In the genomic region with DNA sequence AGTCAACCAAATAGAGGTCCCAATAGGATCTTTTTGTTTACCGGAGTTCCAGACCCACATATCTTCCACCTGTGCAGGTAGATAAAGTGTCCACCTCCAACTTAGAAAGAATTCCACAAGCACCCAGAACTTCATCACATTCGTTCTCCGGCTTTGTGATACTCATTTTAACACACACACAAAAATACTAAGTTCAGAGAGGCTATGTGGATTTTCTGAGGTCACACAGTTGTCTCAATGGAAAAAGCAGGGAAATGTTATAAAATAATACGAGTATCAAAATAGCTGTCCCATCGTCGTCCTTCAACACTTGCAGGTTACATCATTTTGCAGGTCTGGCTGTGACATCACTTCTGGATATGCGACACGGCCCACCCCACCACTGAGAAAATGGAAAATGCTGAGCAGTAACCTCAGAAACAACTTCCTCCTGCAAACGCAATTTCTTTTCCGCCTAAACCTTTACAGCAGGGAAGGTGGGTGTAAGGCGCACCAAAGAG, we compare ENCODE assay signal across 9 cellular contexts.
DNase-seq lines count a peak whose midpoint lies in the region; FAIRE-seq and TF ChIP-seq lines count a peak whose summit lies in the region.
"Had no signal": no experiment of that assay in that cellular context is flagged by ENCODE, and none has a peak within 500 bp of the region (broad histone marks: within the 10 kb centered on the region; RNA-seq: fewer than 3 reads in every experiment).

No MANE protein-coding gene starts in this region.

- H3K4me1 Mint-ChIP-seq in activated T-cell treated with anti-CD3 and anti-CD28 coated beads, Interleukin-2, amount 50 U/mL, for 24 hours (ENCODE audit: low read depth), result peaks cover 46% of the 10 kb centered on the region
- peaks cover 60% of the 10 kb centered on the region for H3K4me1 Mint-ChIP-seq in endodermal cell

- H3K4me3 ChIP-seq in NT2/D1 (ENCODE audit: insufficient read length, low read depth) (peak overlapping the region; percentile 42), endodermal cell (ENCODE audit: low read length) (peak overlapping the region; percentile 72), neural cell (ENCODE audit: low read length) (peak overlapping the region; percentile 66)

- H3K9me3 ChIP-seq in NT2/D1 (ENCODE audit: insufficient read depth, low read length) (no peaks in the 10 kb centered on the region), endodermal cell (ENCODE audit: control insufficient read depth, low read length) (no peaks in the 10 kb centered on the region), neural cell (ENCODE audit: low read length) (no peaks in the 10 kb centered on the region)

- H4K20me1 ChIP-seq in neural cell (ENCODE audit: insufficient read depth), result no peaks in the 10 kb centered on the region

- H3K9me3 Mint-ChIP-seq in activated T-cell treated with anti-CD3 and anti-CD28 coated beads, Interleukin-2, amount 50 U/mL, for 24 hours, result no peaks in the 10 kb centered on the region
- H3K9me3 Mint-ChIP-seq in endodermal cell, result no peaks in the 10 kb centered on the region

- no peak for DNase-seq in activated T-cell treated with anti-CD3 and anti-CD28 coated beads, Interleukin-2, amount 50 U/mL, for 24 hours
- no peak for DNase-seq in activated T-cell treated with anti-CD3 and anti-CD28 coated beads for 4 hours
- no peak for DNase-seq in NT2/D1 (ENCODE audit: low read depth, low spot score)
- no peak for DNase-seq in endodermal cell
- no peak for DNase-seq in H54 (ENCODE audit: insufficient read length, low spot score)
- no peak for DNase-seq in NCI-H526 (lab: John Stamatoyannopoulos, UW)
- no peak for DNase-seq in HT-29 (ENCODE audit: low spot score)

- H3K27me3 Mint-ChIP-seq in activated T-cell treated with anti-CD3 and anti-CD28 coated beads, Interleukin-2, amount 50 U/mL, for 24 hours, result peaks cover 78% of the 10 kb centered on the region
- H3K27me3 Mint-ChIP-seq in endodermal cell (ENCODE audit: insufficient read depth), result peaks cover 31% of the 10 kb centered on the region

- peaks cover 4% of the 10 kb centered on the region for H3K27me3 ChIP-seq in NT2/D1 (ENCODE audit: insufficient read depth, insufficient read length)
- no peaks in the 10 kb centered on the region for H3K27me3 ChIP-seq in endodermal cell (ENCODE audit: control insufficient read depth, insufficient read depth, low read length, poor library complexity, severe bottlenecking)
- H3K27me3 ChIP-seq in neural cell (ENCODE audit: insufficient read depth, low read depth, low read length), result no peaks in the 10 kb centered on the region

- H3K27ac ChIP-seq in endodermal cell (ENCODE audit: low read depth, low read length) (peak overlapping the region; percentile 99), neural cell (ENCODE audit: low read length) (peak overlapping the region; percentile 35)

- H3K36me3 ChIP-seq in NT2/D1 (ENCODE audit: insufficient read depth, insufficient read length, low read length) (no peaks in the 10 kb centered on the region), endodermal cell (ENCODE audit: control insufficient read depth, insufficient read depth, low read length) (no peaks in the 10 kb centered on the region), neural cell (ENCODE audit: insufficient read depth, low read length) (no peaks in the 10 kb centered on the region)

- no peak for TF ChIP-seq RAD21 in neural cell (conservative IDR thresholded peaks at IDR 0.05)

- TF ChIP-seq POLR2A in H54 (IDR thresholded peaks at IDR 0.05; ENCODE audit: low read depth, low read length), result no peak

- peak overlapping the region; percentile 52 for H3K4me3 Mint-ChIP-seq in activated T-cell treated with anti-CD3 and anti-CD28 coated beads, Interleukin-2, amount 50 U/mL, for 24 hours
- peak overlapping the region; percentile 64 for H3K4me3 Mint-ChIP-seq in endodermal cell

- H3K4me2 ChIP-seq in neural cell (ENCODE audit: low read length), result peak overlapping the region; percentile 9

- no peak for TF ChIP-seq CTCF in endodermal cell (conservative IDR thresholded peaks at IDR 0.05)
- no peak for TF ChIP-seq CTCF in neural cell (IDR thresholded peaks at IDR 0.05; ENCODE audit: poor library complexity, severe bottlenecking)

- H3K27ac Mint-ChIP-seq in activated T-cell treated with anti-CD3 and anti-CD28 coated beads, Interleukin-2, amount 50 U/mL, for 24 hours, result peak overlapping the region; percentile 0
- H3K27ac Mint-ChIP-seq in endodermal cell, result peak overlapping the region; percentile 95

- H3K9ac ChIP-seq in NT2/D1 (ENCODE audit: insufficient read length, low read depth), result peak overlapping the region; percentile 61
- no peak overlapping the region for H3K9ac ChIP-seq in endodermal cell (ENCODE audit: extremely low read depth, low read length, poor library complexity, severe bottlenecking)
- peak overlapping the region; percentile 65 for H3K9ac ChIP-seq in neural cell (ENCODE audit: low read length)

- H3K4me1 ChIP-seq in NT2/D1 (ENCODE audit: insufficient read depth, insufficient read length) (no peaks in the 10 kb centered on the region), endodermal cell (ENCODE audit: control insufficient read depth, insufficient read depth, low read length) (peaks cover 14% of the 10 kb centered on the region)

- H3F3A ChIP-seq in neural cell (ENCODE audit: insufficient read depth, low read length, poor library complexity, severe bottlenecking), result peaks cover 11% of the 10 kb centered on the region

- 27 to 51% methylated on average over 3 to 11 of the region's 11 CpGs for WGBS in endodermal cell (ENCODE audit: insufficient coverage in 1 of 2, insufficient read length in 1 of 2), 2 experiments

- no peaks in the 10 kb centered on the region for H3K9me2 ChIP-seq in neural cell (ENCODE audit: insufficient read depth, low read length)

- no peak for FAIRE-seq in H54 (lab: Jason Lieb, UNC)
- FAIRE-seq: G401.6 had no signal

- no peaks in the 10 kb centered on the region for H3K36me3 Mint-ChIP-seq in activated T-cell treated with anti-CD3 and anti-CD28 coated beads, Interleukin-2, amount 50 U/mL, for 24 hours (ENCODE audit: low read depth)
- H3K36me3 Mint-ChIP-seq in endodermal cell (ENCODE audit: low read depth), result no peaks in the 10 kb centered on the region

- H3K79me2 ChIP-seq in neural cell (replicated peaks; ENCODE audit: insufficient read depth, low read length), result no peaks in the 10 kb centered on the region

- no peak for TF ChIP-seq EP300 in neural cell (conservative IDR thresholded peaks at IDR 0.05; ENCODE audit: poor library complexity, severe bottlenecking)

- peak overlapping the region; percentile 18 for H2AFZ ChIP-seq in neural cell (ENCODE audit: low read depth, low read length)

TF ChIP-seq in neural cell, 6 proteins besides CTCF, POLR2A, EP300 and RAD21:
- no peak for TF ChIP-seq EZH2 (IDR thresholded peaks at IDR 0.05; ENCODE audit: borderline replicate concordance, insufficient read depth, low read length, poor library complexity, severe bottlenecking)
- TF ChIP-seq, protein P1, sequence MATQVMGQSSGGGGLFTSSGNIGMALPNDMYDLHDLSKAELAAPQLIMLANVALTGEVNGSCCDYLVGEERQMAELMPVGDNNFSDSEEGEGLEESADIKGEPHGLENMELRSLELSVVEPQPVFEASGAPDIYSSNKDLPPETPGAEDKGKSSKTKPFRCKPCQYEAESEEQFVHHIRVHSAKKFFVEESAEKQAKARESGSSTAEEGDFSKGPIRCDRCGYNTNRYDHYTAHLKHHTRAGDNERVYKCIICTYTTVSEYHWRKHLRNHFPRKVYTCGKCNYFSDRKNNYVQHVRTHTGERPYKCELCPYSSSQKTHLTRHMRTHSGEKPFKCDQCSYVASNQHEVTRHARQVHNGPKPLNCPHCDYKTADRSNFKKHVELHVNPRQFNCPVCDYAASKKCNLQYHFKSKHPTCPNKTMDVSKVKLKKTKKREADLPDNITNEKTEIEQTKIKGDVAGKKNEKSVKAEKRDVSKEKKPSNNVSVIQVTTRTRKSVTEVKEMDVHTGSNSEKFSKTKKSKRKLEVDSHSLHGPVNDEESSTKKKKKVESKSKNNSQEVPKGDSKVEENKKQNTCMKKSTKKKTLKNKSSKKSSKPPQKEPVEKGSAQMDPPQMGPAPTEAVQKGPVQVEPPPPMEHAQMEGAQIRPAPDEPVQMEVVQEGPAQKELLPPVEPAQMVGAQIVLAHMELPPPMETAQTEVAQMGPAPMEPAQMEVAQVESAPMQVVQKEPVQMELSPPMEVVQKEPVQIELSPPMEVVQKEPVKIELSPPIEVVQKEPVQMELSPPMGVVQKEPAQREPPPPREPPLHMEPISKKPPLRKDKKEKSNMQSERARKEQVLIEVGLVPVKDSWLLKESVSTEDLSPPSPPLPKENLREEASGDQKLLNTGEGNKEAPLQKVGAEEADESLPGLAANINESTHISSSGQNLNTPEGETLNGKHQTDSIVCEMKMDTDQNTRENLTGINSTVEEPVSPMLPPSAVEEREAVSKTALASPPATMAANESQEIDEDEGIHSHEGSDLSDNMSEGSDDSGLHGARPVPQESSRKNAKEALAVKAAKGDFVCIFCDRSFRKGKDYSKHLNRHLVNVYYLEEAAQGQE (IDR thresholded peaks at IDR 0.05; ENCODE audit: borderline replicate concordance), result no peak
- no peak for TF ChIP-seq SMC3 (conservative IDR thresholded peaks at IDR 0.05; ENCODE audit: poor library complexity)
- TF ChIP-seq TAF1 (IDR thresholded peaks at IDR 0.05; ENCODE audit: low read depth), result no peak
- TF ChIP-seq MXI1 (conservative IDR thresholded peaks at IDR 0.05; ENCODE audit: poor library complexity, severe bottlenecking), result no peak
- TF ChIP-seq POLR2AphosphoS5 (IDR thresholded peaks at IDR 0.05), result no peak
